Comparison of ENCODE assay signal across 20 cellular contexts in genomic region chr2:84160461-84160860, GRCh38.
"Had no signal": no experiment of that assay in that cellular context is flagged by ENCODE, and none has a peak within 500 bp of the region (broad histone marks: within the 10 kb centered on the region; RNA-seq: fewer than 3 reads in every experiment).

No MANE protein-coding gene starts in this region.

- H3K36me3 Mint-ChIP-seq: natural killer cell had no signal

- ATAC-seq: left ventricle myocardium superior, natural killer cell, upper lobe of right lung had no signal

- H3K4me3 ChIP-seq: sigmoid colon, spleen, stomach, testis, upper lobe of right lung had no signal

- H3K27ac Mint-ChIP-seq: activated CD4-positive, alpha-beta T cell treated with anti-CD3 and anti-CD28 coated beads, Interleukin-2, amount 10 ng/mL, durations not matched to agents 7 days and 5 days; activated T-helper 1 cell treated with anti-CD3 and anti-CD28 coated beads, Interleukin-12 subunit alpha, Interleukin-12 subunit beta, Interleukin-2, Interleukin-4 antibody, amounts not matched to agents 30 ng/mL and 10 ng/mL and 1 ng/mL, durations not matched to agents 14 hours and 24 hours and 36 hours; natural killer cell had no signal

- DNase-seq: activated CD4-positive, alpha-beta T cell treated with anti-CD3 and anti-CD28 coated beads, Interleukin-2, amount 10 ng/mL, durations not matched to agents 7 days and 5 days; activated CD4-positive, CD25-positive, alpha-beta regulatory T cell; activated CD8-positive, alpha-beta memory T cell treated with anti-CD3 and anti-CD28 coated beads for 24 hours; aorta; effector memory CD4-positive, alpha-beta T cell; foreskin fibroblast; glutamatergic neuron; hypothalamus; kidney; left ventricle myocardium superior; mesenchymal stem cell; natural killer cell; sigmoid colon; spleen; stomach; testis; upper lobe of right lung had no signal

- H3K9me3 ChIP-seq: neutrophil, sigmoid colon, spleen, stomach, testis, upper lobe of right lung had no signal

- H3K27ac ChIP-seq: neutrophil, parathyroid adenoma, sigmoid colon, spleen, stomach, testis, upper lobe of right lung had no signal

- H3K4me1 ChIP-seq: parathyroid adenoma, sigmoid colon, spleen, stomach, testis, upper lobe of right lung had no signal

- H3K4me1 Mint-ChIP-seq: activated CD4-positive, alpha-beta T cell treated with anti-CD3 and anti-CD28 coated beads, Interleukin-2, amount 10 ng/mL, durations not matched to agents 7 days and 5 days; natural killer cell had no signal

- H3K4me3 Mint-ChIP-seq: activated CD4-positive, alpha-beta T cell treated with anti-CD3 and anti-CD28 coated beads, Interleukin-2, amount 10 ng/mL, durations not matched to agents 7 days and 5 days; activated T-helper 1 cell treated with anti-CD3 and anti-CD28 coated beads, Interleukin-12 subunit alpha, Interleukin-12 subunit beta, Interleukin-2, Interleukin-4 antibody, amounts not matched to agents 30 ng/mL and 10 ng/mL and 1 ng/mL, durations not matched to agents 14 hours and 24 hours and 36 hours; natural killer cell had no signal

- H3K36me3 ChIP-seq: neutrophil, sigmoid colon, spleen, stomach, upper lobe of right lung had no signal

- H3K27me3 ChIP-seq: neutrophil, sigmoid colon, spleen, stomach, testis, upper lobe of right lung had no signal

- H3K9me3 Mint-ChIP-seq: activated CD4-positive, alpha-beta T cell treated with anti-CD3 and anti-CD28 coated beads, Interleukin-2, amount 10 ng/mL, durations not matched to agents 7 days and 5 days; activated T-helper 1 cell treated with anti-CD3 and anti-CD28 coated beads, Interleukin-12 subunit alpha, Interleukin-12 subunit beta, Interleukin-2, Interleukin-4 antibody, amounts not matched to agents 30 ng/mL and 10 ng/mL and 1 ng/mL, durations not matched to agents 14 hours and 24 hours and 36 hours had no signal
